In genomic region chr15:65525622-65526021, GRCh38 we compare ENCODE assay signal across 1 cellular context.
TF ChIP-seq lines count a peak whose summit lies in the region.

No MANE protein-coding gene starts in this region.

TF ChIP-seq in HepG2, 621 proteins besides CTCF, POLR2A, EP300 and RAD21 (continued from another document):
- no peak for TF ChIP-seq PRDM10 (CRISPR knock-in tag; IDR thresholded peaks at IDR 0.05; ENCODE audit: low read depth)
- TF ChIP-seq MEIS1 (CRISPR knock-in tag; IDR thresholded peaks at IDR 0.05; ENCODE audit: borderline replicate concordance) = no peak
- TF ChIP-seq CCAR2 (optimal IDR thresholded peaks at IDR 0.05; ENCODE audit: low read depth, low read length) = no peak
- TF ChIP-seq SNRNP70 (IDR thresholded peaks at IDR 0.05; ENCODE audit: low read depth, low read length) = no peak
- no peak for TF ChIP-seq SRSF1 (optimal IDR thresholded peaks at IDR 0.05; ENCODE audit: low read depth, low read length)
- TF ChIP-seq ZNF782 (CRISPR knock-in tag; IDR thresholded peaks at IDR 0.05; ENCODE audit: borderline replicate concordance) = no peak
- TF ChIP-seq ZNF24 (IDR thresholded peaks at IDR 0.05) = no peak
- TF ChIP-seq XRCC5 (optimal IDR thresholded peaks at IDR 0.05; ENCODE audit: low read length) = no peak
- TF ChIP-seq THAP7 (CRISPR knock-in tag; IDR thresholded peaks at IDR 0.05) = no peak
- TF ChIP-seq HMGXB4 (CRISPR knock-in tag; IDR thresholded peaks at IDR 0.05; ENCODE audit: borderline replicate concordance in 1 of 2, low read depth in 1 of 2) = no peak
- TF ChIP-seq TFE3 (CRISPR knock-in tag; IDR thresholded peaks at IDR 0.05) = no peak
- no peak for TF ChIP-seq ZNF317 (CRISPR knock-in tag; IDR thresholded peaks at IDR 0.05)
